ENCODE assay signal across 3 cellular contexts in genomic region chr5:62954578-62954977, GRCh38.
"Had no signal": no experiment of that assay in that cellular context is flagged by ENCODE, and none has a peak within 500 bp of the region (broad histone marks: within the 10 kb centered on the region; RNA-seq: fewer than 3 reads in every experiment).

No MANE protein-coding gene starts in this region.

- DNase-seq: GDM1, GF-D8 had no signal

- H3K4me3 ChIP-seq: GM12878 had no signal

- ATAC-seq: GM12878 had no signal
